In genomic region chr10:31936086-31936485, GRCh38 we compare ENCODE assay signal across 17 cellular contexts. TPM values are rescaled to one million over a fixed set of nuclear protein-coding genes. Genes with fewer than 3 reads are reported as not detected.
DNase-seq lines count a peak whose midpoint lies in the region; ATAC-seq, FAIRE-seq and TF ChIP-seq lines count a peak whose summit lies in the region.
"Had no signal": no experiment of that assay in that cellular context is flagged by ENCODE, and none has a peak within 500 bp of the region (broad histone marks: within the 10 kb centered on the region; RNA-seq: fewer than 3 reads in every experiment).

No MANE protein-coding gene starts in this region.

- peak overlapping the region; percentile 61 for H3K27ac ChIP-seq in HepG2 (ENCODE audit: extremely low read length, insufficient read depth, low read length)
- no peak overlapping the region for H3K27ac ChIP-seq in right lobe of liver
- peak overlapping the region; percentile 45 for H3K27ac ChIP-seq in RWPE2 (ENCODE audit: poor library complexity, severe bottlenecking)
- H3K27ac ChIP-seq in keratinocyte (ENCODE audit: control insufficient read depth, insufficient read depth, low read length), result peak overlapping the region; percentile 53
- H3K27ac ChIP-seq: 22Rv1; BLaER1 treated with 17β-estradiol and CSF1 and Interleukin-3, amounts not matched to agents 10 nM and 100 nM; KMS-11 had no signal

- no peaks in the 10 kb centered on the region for H3K9me3 ChIP-seq in HepG2 (ENCODE audit: low read length)
- no peaks in the 10 kb centered on the region for H3K9me3 ChIP-seq in right lobe of liver
- no peaks in the 10 kb centered on the region for H3K9me3 ChIP-seq in RWPE2 (ENCODE audit: severe bottlenecking)
- H3K9me3 ChIP-seq in keratinocyte (ENCODE audit: control insufficient read depth, low read depth, low read length), result no peaks in the 10 kb centered on the region
- H3K9me3 ChIP-seq: BLaER1 treated with 17β-estradiol and CSF1 and Interleukin-3, amounts not matched to agents 10 nM and 100 nM; HAP-1 had no signal

- no peaks in the 10 kb centered on the region for H3K36me3 ChIP-seq in HepG2 (replicated peaks in 1 of 2; ENCODE audit: control insufficient read depth in 1 of 2, insufficient read depth in 2 of 2, low read length in 2 of 2)
- H3K36me3 ChIP-seq in right lobe of liver, result no peaks in the 10 kb centered on the region
- no peaks in the 10 kb centered on the region for H3K36me3 ChIP-seq in RWPE2 (ENCODE audit: low read depth)
- H3K36me3 ChIP-seq in keratinocyte (ENCODE audit: control insufficient read depth in 2 of 2, extremely low read depth in 1 of 2, insufficient read depth in 2 of 2, low read length in 2 of 2), result no peaks in the 10 kb centered on the region
- H3K36me3 ChIP-seq: BLaER1 treated with 17β-estradiol and CSF1 and Interleukin-3, amounts not matched to agents 10 nM and 100 nM; HAP-1 had no signal

- in situ Hi-C loops in HepG2 (cut with HindIII; ENCODE audit: extremely low pct_ligation_motif_present, low pct_unique_long_range_greater_than_20kb), result loop anchor here (25.0 kb wide), 1 partner anchor 1499 kb away; the partner anchor contains the start of gene MAP3K8

- CTCF ChIA-PET in HepG2 (lab: Yijun Ruan, JAX; ENCODE audit: low intra/inter-chr PET ratio, low total read pairs), result no interaction called here

- H3K4me3 ChIP-seq in HepG2 (replicated peaks in 1 of 3; ENCODE audit: insufficient read depth in 1 of 3, low read depth in 2 of 3, low read length in 3 of 3), result no peak overlapping the region
- H3K4me3 ChIP-seq in right lobe of liver, result no peak overlapping the region
- H3K4me3 ChIP-seq in RWPE2 (ENCODE audit: severe bottlenecking), result no peak overlapping the region
- no peak overlapping the region for H3K4me3 ChIP-seq in keratinocyte (ENCODE audit: control insufficient read depth in 2 of 3, extremely low read depth in 1 of 3, insufficient read depth in 2 of 3, low read depth in 1 of 3, low read length in 3 of 3)
- H3K4me3 ChIP-seq: BLaER1 treated with 17β-estradiol and CSF1 and Interleukin-3, amounts not matched to agents 10 nM and 100 nM; GM12878; HAP-1 had no signal

- BruUV-seq in HepG2 (replicated peaks; lab: Mats Ljungman, UMichigan), result no TSS peak

- peaks cover 65% of the 10 kb centered on the region for H3K4me1 ChIP-seq in HepG2 (ENCODE audit: insufficient read depth, low read length)
- H3K4me1 ChIP-seq in right lobe of liver, result peaks cover 0 to 9% (median 4%) of the 10 kb centered on the region in 4 donors
- H3K4me1 ChIP-seq in RWPE2 (ENCODE audit: insufficient read depth, poor library complexity, severe bottlenecking), result peaks cover 30% of the 10 kb centered on the region
- peaks cover 31% of the 10 kb centered on the region for H3K4me1 ChIP-seq in keratinocyte (ENCODE audit: control insufficient read depth, extremely low read depth, insufficient read depth, low read length)
- H3K4me1 ChIP-seq: HAP-1 had no signal

- peaks cover 23% of the 10 kb centered on the region for H3K79me2 ChIP-seq in HepG2 (ENCODE audit: insufficient read depth, low read length)
- no peaks in the 10 kb centered on the region for H3K79me2 ChIP-seq in keratinocyte (ENCODE audit: control insufficient read depth, insufficient read depth, low read length)

- H2AFZ ChIP-seq in HepG2 (ENCODE audit: low read length) (no peak overlapping the region), keratinocyte (ENCODE audit: control insufficient read depth, low read length) (no peak overlapping the region)

- WGBS in HepG2 (ENCODE audit: low lambda C conversion rate), result 100% methylated on average over 1 of the region's 1 CpG
- 80% methylated on average over 1 of the region's 1 CpG for WGBS in right lobe of liver (ENCODE audit: insufficient coverage, low coverage, low lambda C conversion rate, missing lambda C conversion rate)

- dilution Hi-C loops in keratinocyte (cut with MboI; ENCODE audit: extremely low pct_ligation_motif_present, low sequenced_read_pairs), result no loop called here

- POLR2A ChIA-PET in HepG2 (lab: Yijun Ruan, JAX), result interaction anchor here (0.6 to 1.0 kb wide), 2 partner anchors 13 to 73 kb away, joined by 3 read pairs; no protein-coding TSS in a partner anchor

- H3K9ac ChIP-seq in HepG2 (ENCODE audit: insufficient read depth, low read depth, low read length) (0 out of 2 replicates have a peak overlapping the region, but pooled peaks have one; percentile 22), keratinocyte (ENCODE audit: control insufficient read depth, extremely low read depth, insufficient read depth, low read length) (no peak overlapping the region)
- H3K9ac ChIP-seq: BLaER1 treated with 17β-estradiol and CSF1 and Interleukin-3, amounts not matched to agents 10 nM and 100 nM; KMS-11 had no signal

- FAIRE-seq in HepG2 (lab: Jason Lieb, UNC), result no peak
- FAIRE-seq in keratinocyte (lab: Jason Lieb, UNC), result no peak
- FAIRE-seq: GM12878 had no signal

- intact Hi-C loops in HepG2 (cut with micrococcal nuclease; ENCODE audit: unreplicated experiment) (no loop called here), right lobe of liver (cut with DNase I) (no loop called here)

- no peaks in the 10 kb centered on the region for H3K9me1 ChIP-seq in keratinocyte (ENCODE audit: control insufficient read depth, extremely low read depth, insufficient read depth, low read length)

- no peak for ATAC-seq in HepG2
- no peak for ATAC-seq in right lobe of liver
- ATAC-seq in RWPE2 (ENCODE audit: low read depth), result no peak
- ATAC-seq: GM12878 had no signal

- no peaks in the 10 kb centered on the region for H4K20me1 ChIP-seq in HepG2 (ENCODE audit: insufficient read depth, low read length)
- H4K20me1 ChIP-seq in keratinocyte (ENCODE audit: control insufficient read depth, extremely low read depth, insufficient read depth, low read length), result no peaks in the 10 kb centered on the region
- H4K20me1 ChIP-seq: BLaER1 treated with 17β-estradiol and CSF1 and Interleukin-3, amounts not matched to agents 10 nM and 100 nM had no signal

- TF ChIP-seq POLR2A in HepG2 (IDR thresholded peaks at IDR 0.05; ENCODE audit: insufficient read depth in 1 of 2, low read depth in 2 of 2, low read length in 2 of 2), result no peak
- TF ChIP-seq POLR2A in right lobe of liver (IDR thresholded peaks at IDR 0.05), result no peak

- DNase-seq in HepG2 (ENCODE audit: low spot score) (no peak), right lobe of liver (no peak), RWPE2 (ENCODE audit: low spot score) (no peak), keratinocyte (ENCODE audit: low read depth, low spot score) (no peak), NCI-H2171 treated with DMSO at 0.1 percent for 48 hours (lab: John Stamatoyannopoulos, UW) (no peak)
- no peak for DNase-seq in activated CD4-positive, alpha-beta T cell treated with anti-CD3 and anti-CD28 coated beads for 4 hours
- DNase-seq in activated naive CD4-positive, alpha-beta T cell (lab: John Stamatoyannopoulos, UW), result no peak
- DNase-seq: CD8-positive, alpha-beta memory T cell; COR-L47; DMS 273 treated with DMSO at 0.1 percent for 48 hours; DND-41; EL had no signal

- TF ChIP-seq CTCF in HepG2 (CRISPR knock-in tag; IDR thresholded peaks at IDR 0.05), result no peak
- TF ChIP-seq CTCF in right lobe of liver (IDR thresholded peaks at IDR 0.05), result no peak
- no peak for TF ChIP-seq CTCF in RWPE2 (IDR thresholded peaks at IDR 0.05; ENCODE audit: poor library complexity, severe bottlenecking)
- no peak for TF ChIP-seq CTCF in keratinocyte (optimal IDR thresholded peaks at IDR 0.05 in 1 of 3, IDR thresholded peaks at IDR 0.05 in 1 of 3, conservative IDR thresholded peaks at IDR 0.05 in 1 of 3; ENCODE audit: extremely low read depth in 1 of 3, insufficient read depth in 2 of 3, low read length in 3 of 3)

- no peaks in the 10 kb centered on the region for H3K27me3 ChIP-seq in HepG2 (ENCODE audit: control insufficient read depth in 1 of 2, insufficient read depth in 2 of 2, low read length in 2 of 2)
- no peaks in the 10 kb centered on the region for H3K27me3 ChIP-seq in right lobe of liver
- no peaks in the 10 kb centered on the region for H3K27me3 ChIP-seq in RWPE2 (ENCODE audit: insufficient read depth, poor library complexity, severe bottlenecking)
- H3K27me3 ChIP-seq in keratinocyte (ENCODE audit: control insufficient read depth, extremely low read depth, insufficient read depth, low read length), result no peaks in the 10 kb centered on the region
- H3K27me3 ChIP-seq: BLaER1 treated with 17β-estradiol and CSF1 and Interleukin-3, amounts not matched to agents 10 nM and 100 nM had no signal

- no peak for TF ChIP-seq RAD21 in HepG2 (CRISPR knock-in tag; IDR thresholded peaks at IDR 0.05)

- TF ChIP-seq EP300 in HepG2 (IDR thresholded peaks at IDR 0.05; ENCODE audit: low read depth in 2 of 2, low read length in 2 of 2) (no peak), HepG2 (CRISPR knock-in tag; IDR thresholded peaks at IDR 0.05; ENCODE audit: borderline replicate concordance) (no peak)

- no peak overlapping the region for H3K4me2 ChIP-seq in HepG2 (ENCODE audit: low read depth, low read length)
- no peak overlapping the region for H3K4me2 ChIP-seq in keratinocyte (ENCODE audit: control insufficient read depth, extremely low read depth, insufficient read depth, low read depth, low read length)
- H3K4me2 ChIP-seq: BLaER1 treated with 17β-estradiol and CSF1 and Interleukin-3, amounts not matched to agents 10 nM and 100 nM; KMS-11 had no signal

RNA-seq across cellular contexts. Expression of gene ARHGAP12, which starts 7.5 kb away (rescaled TPM):
- total RNA-seq in HepG2 (2016; rRNA removed; fragmentation: Illumina TruSeq; extraction: Trizol) (54.6 and 64.4 TPM in 2 replicates), right lobe of liver (10 to 100 TPM; 12.1 to 24.8 (median 17.6) TPM)
- total RNA-seq in HepG2 (2016; cell fraction: cytosol; rRNA removed; fragmentation: Illumina TruSeq; extraction: Trizol; ENCODE audit: low read depth), result 245 and 284 TPM in 2 replicates
- 54.1 and 61.8 TPM in 2 replicates for total RNA-seq in HepG2 (2016; cell fraction: insoluble cytoplasmic fraction; rRNA removed; fragmentation: Illumina TruSeq; extraction: Trizol)
- 83.7 and 98.1 TPM in 2 replicates for total RNA-seq in HepG2 (2016; cell fraction: membrane; rRNA removed; fragmentation: Illumina TruSeq; extraction: Trizol)
- total RNA-seq in HepG2 (2016; cell fraction: nucleus; rRNA removed; fragmentation: Illumina TruSeq; extraction: Trizol), result 58.3 and 61.0 TPM in 2 replicates
- polyA plus RNA-seq in HepG2 (2011; rRNA removed) (15.9 and 25.0 TPM in 2 replicates), keratinocyte (13.7 to 26.6 TPM (median 16.1 TPM) in 3 replicates)
- 7.7 and 11.1 TPM in 2 replicates for polyA plus RNA-seq in HepG2 (2011; cell fraction: cytosol; rRNA removed)
- 18.5 and 19.2 TPM in 2 replicates for polyA plus RNA-seq in HepG2 (2011; cell fraction: nucleus; rRNA removed)
- polyA plus RNA-seq in HepG2 (2012), result 15.2 and 21.2 TPM in 2 replicates
- polyA plus RNA-seq in HepG2 (2016; cell fraction: cytosol; fragmentation: Illumina TruSeq; extraction: Trizol; ENCODE audit: low read depth), result 0.86 and 0.93 TPM in 2 replicates
- polyA plus RNA-seq in HepG2 (2016; cell fraction: insoluble cytoplasmic fraction; fragmentation: Illumina TruSeq; extraction: Trizol; ENCODE audit: low read depth), result 44.3 and 46.9 TPM in 2 replicates
- 6.4 and 6.9 TPM in 2 replicates for polyA plus RNA-seq in HepG2 (2016; cell fraction: membrane; fragmentation: Illumina TruSeq; extraction: Trizol; ENCODE audit: low read depth)
- 52.4 and 57.1 TPM in 2 replicates for polyA plus RNA-seq in HepG2 (2016; cell fraction: nucleus; fragmentation: Illumina TruSeq; extraction: Trizol; ENCODE audit: insufficient read depth, low read depth)
- 3.7 and 13.7 TPM in 2 replicates for polyA minus RNA-seq in HepG2 (2011; rRNA and poly(A)+ RNA removed; ENCODE audit: low replicate concordance)
- polyA minus RNA-seq in HepG2 (2011; cell fraction: cytosol; rRNA and poly(A)+ RNA removed), result 36.2 and 37.1 TPM in 2 replicates
- 132 TPM in 2 replicates for polyA minus RNA-seq in HepG2 (2011; cell fraction: nucleus; rRNA and poly(A)+ RNA removed)
- polyA plus RNA-seq in keratinocyte (2011; ENCODE audit: low read depth), result 29.7 TPM
- polyA plus RNA-seq in keratinocyte (2011; cell fraction: cytosol; rRNA removed), result 9.1 and 19.4 TPM in 2 replicates
- polyA plus RNA-seq in keratinocyte (2011; cell fraction: nucleus; rRNA removed), result 23.8 and 30.6 TPM in 2 replicates
- 11.7 and 18.6 TPM in 2 replicates for polyA plus RNA-seq in keratinocyte (2012; ENCODE audit: low replicate concordance)
- 5.1 to 32.9 TPM (median 13.3 TPM) in 3 replicates for polyA minus RNA-seq in keratinocyte
- 21.5 TPM for polyA minus RNA-seq in keratinocyte (2011; cell fraction: cytosol; rRNA and poly(A)+ RNA removed)
- polyA minus RNA-seq in keratinocyte (2011; cell fraction: nucleus; rRNA and poly(A)+ RNA removed), result 23.6 and 43.0 TPM in 2 replicates

Comparison
In these comparisons a context has a peak if more than half of its experiments do, and no peak if none do; other contexts are left out.
1. H3K27ac ChIP-seq: peak in HepG2 (single experiment), RWPE2 (single experiment) and keratinocyte (single experiment); none in right lobe of liver (0 of 3).